In genomic region chr1:41361028-41361494, GRCh38 we compare ENCODE assay signal across 1 cellular context.
A peak's percentile ranks its signal among the peaks of the same experiment; 100 is the strongest.
TF ChIP-seq lines count a peak whose summit lies in the region.

Gene FOXO6 (plus strand): TSS chr1:41361434.

TF ChIP-seq in K562, 482 proteins besides CTCF, POLR2A, EP300 and RAD21 (continued from another document and continues in another):
- TF ChIP-seq ARID4B (CRISPR knock-in tag; IDR thresholded peaks at IDR 0.05), result 0 out of 2 replicates have a peak, but pooled peaks have one; percentile 50
- peak; percentile 97 to 98 for TF ChIP-seq MAZ (CRISPR knock-in tag; conservative IDR thresholded peaks at IDR 0.05 in 1 of 2, IDR thresholded peaks at IDR 0.05 in 1 of 2)
- no peak for TF ChIP-seq ARID3B (CRISPR knock-in tag; IDR thresholded peaks at IDR 0.05; ENCODE audit: borderline replicate concordance)
- no peak for TF ChIP-seq CAMTA2 (CRISPR knock-in tag; conservative IDR thresholded peaks at IDR 0.05)
- TF ChIP-seq SETDB1 (IDR thresholded peaks at IDR 0.05; ENCODE audit: low read length), result no peak
- TF ChIP-seq HMGN3 (IDR thresholded peaks at IDR 0.05; ENCODE audit: borderline replicate concordance, extremely low read depth, insufficient read length, low read depth, low read length), result peak; percentile 98
- peak; percentile 91 for TF ChIP-seq MXI1 (IDR thresholded peaks at IDR 0.05; ENCODE audit: low read depth, low read length)
- TF ChIP-seq CGGBP1 (CRISPR knock-in tag; IDR thresholded peaks at IDR 0.05), result no peak
- TF ChIP-seq ZBTB26 (CRISPR knock-in tag; IDR thresholded peaks at IDR 0.05), result no peak
- no peak for TF ChIP-seq IFI16 (CRISPR knock-in tag; IDR thresholded peaks at IDR 0.05)
- peak; percentile 85 for TF ChIP-seq ATF7 (IDR thresholded peaks at IDR 0.05)
- no peak for TF ChIP-seq CBX1 (IDR thresholded peaks at IDR 0.05; ENCODE audit: low read depth)
- no peak for TF ChIP-seq ZNF449 (CRISPR knock-in tag; IDR thresholded peaks at IDR 0.05)
- no peak for TF ChIP-seq ZNF764 (CRISPR knock-in tag; IDR thresholded peaks at IDR 0.05; ENCODE audit: low read depth)
- TF ChIP-seq CBX8 (IDR thresholded peaks at IDR 0.05; ENCODE audit: borderline replicate concordance, extremely low read depth, low read depth, low read length, poor library complexity, severe bottlenecking), result no peak
- TF ChIP-seq RNF219 (CRISPR knock-in tag; IDR thresholded peaks at IDR 0.05), result no peak
- TF ChIP-seq ZNF586 (CRISPR knock-in tag; conservative IDR thresholded peaks at IDR 0.05), result no peak
- TF ChIP-seq TAF7 (tag; IDR thresholded peaks at IDR 0.05), result no peak
- TF ChIP-seq MYC (IDR thresholded peaks at IDR 0.05; ENCODE audit: low read depth, low read length), result peak; percentile 46
- no peak for TF ChIP-seq MYC (CRISPR knock-in tag; IDR thresholded peaks at IDR 0.05; ENCODE audit: borderline replicate concordance, low read depth)
- no peak for TF ChIP-seq ZBTB5 (IDR thresholded peaks at IDR 0.05)
- TF ChIP-seq FOXJ2 (tag; IDR thresholded peaks at IDR 0.05), result peak; percentile 99
- TF ChIP-seq ZFP91 (CRISPR knock-in tag; IDR thresholded peaks at IDR 0.05), result no peak
- TF ChIP-seq GATAD2B (IDR thresholded peaks at IDR 0.05; ENCODE audit: borderline replicate concordance), result peak; percentile 66; the same call in 1 of the 2 replicates
- no peak for TF ChIP-seq TSC22D4 (tag; IDR thresholded peaks at IDR 0.05)
- no peak for TF ChIP-seq NR0B1 (IDR thresholded peaks at IDR 0.05; ENCODE audit: partially characterized antibody)
- TF ChIP-seq GABPB2 (CRISPR knock-in tag; conservative IDR thresholded peaks at IDR 0.05), result no peak
- TF ChIP-seq NRF1 (conservative IDR thresholded peaks at IDR 0.05 in 1 of 2, IDR thresholded peaks at IDR 0.05 in 1 of 2), result peak; percentile 78 to 82
- no peak for TF ChIP-seq HINFP (tag; conservative IDR thresholded peaks at IDR 0.05; ENCODE audit: low read depth)
- TF ChIP-seq POLR2G (IDR thresholded peaks at IDR 0.05; ENCODE audit: low read depth, low read length), result no peak
- no peak for TF ChIP-seq STAT5B (CRISPR knock-in tag; IDR thresholded peaks at IDR 0.05)
- peak; percentile 34 for TF ChIP-seq FIP1L1 (IDR thresholded peaks at IDR 0.05; ENCODE audit: low read depth, low read length, poor library complexity, severe bottlenecking)
- peak; percentile 85 for TF ChIP-seq MTA3 (IDR thresholded peaks at IDR 0.05; ENCODE audit: borderline replicate concordance)
- TF ChIP-seq HOXB6 (CRISPR knock-in tag; IDR thresholded peaks at IDR 0.05; ENCODE audit: borderline replicate concordance), result no peak
- TF ChIP-seq MYNN (IDR thresholded peaks at IDR 0.05), result no peak
- TF ChIP-seq MYNN (CRISPR knock-in tag; IDR thresholded peaks at IDR 0.05), result no peak
- TF ChIP-seq RUNX1 (IDR thresholded peaks at IDR 0.05; ENCODE audit: low read depth), result no peak
- TF ChIP-seq BRD4 (IDR thresholded peaks at IDR 0.05), result no peak
- 0 out of 2 replicates have a peak, but pooled peaks have one; percentile 50 for TF ChIP-seq PKNOX1 (IDR thresholded peaks at IDR 0.05)
- 0 out of 4 replicates have a peak, but pooled peaks of 1 of the 2 experiments have one; percentile 70 for TF ChIP-seq KDM4B (IDR thresholded peaks at IDR 0.05; ENCODE audit: borderline replicate concordance in 2 of 2, low read depth in 1 of 2)
- no peak for TF ChIP-seq ZNF175 (CRISPR knock-in tag; IDR thresholded peaks at IDR 0.05; ENCODE audit: low read depth)
- peak; percentile 97 for TF ChIP-seq RFX1 (IDR thresholded peaks at IDR 0.05)
- TF ChIP-seq MAFK (IDR thresholded peaks at IDR 0.05; ENCODE audit: low read length), result no peak
- TF ChIP-seq FOS (IDR thresholded peaks at IDR 0.05; ENCODE audit: extremely low read depth, insufficient read length), result peak; percentile 67
- no peak for TF ChIP-seq LEF1 (IDR thresholded peaks at IDR 0.05)
- no peak for TF ChIP-seq ETV5 (CRISPR knock-in tag; IDR thresholded peaks at IDR 0.05; ENCODE audit: low read depth)
- no peak for TF ChIP-seq CC2D1A (IDR thresholded peaks at IDR 0.05)
- TF ChIP-seq TBL1XR1 (IDR thresholded peaks at IDR 0.05; ENCODE audit: low read length in 2 of 2), result 0 out of 4 replicates have a peak, but pooled peaks of 1 of the 2 experiments have one; percentile 21
